In genomic region chr12:53379389-53380103, GRCh38 we compare ENCODE assay signal across 1 cellular context.
TF ChIP-seq lines count a peak whose summit lies in the region.

No MANE protein-coding gene starts in this region.

TF ChIP-seq in HepG2, 621 proteins besides CTCF, POLR2A, EP300 and RAD21 (continued from another document and continues in another):
- peak; percentile 60; the same call in 1 of the 2 replicates for TF ChIP-seq PRDM10 (CRISPR knock-in tag; IDR thresholded peaks at IDR 0.05; ENCODE audit: low read depth)
- no peak for TF ChIP-seq ZNF788 (CRISPR knock-in tag; IDR thresholded peaks at IDR 0.05; ENCODE audit: borderline replicate concordance)
- TF ChIP-seq SSRP1 (CRISPR knock-in tag; IDR thresholded peaks at IDR 0.05): no peak
- TF ChIP-seq HNF1B (CRISPR knock-in tag; IDR thresholded peaks at IDR 0.05): peak; percentile 18; the same call in 1 of the 2 replicates
- no peak for TF ChIP-seq NR3C1 (CRISPR knock-in tag; IDR thresholded peaks at IDR 0.05)
- no peak for TF ChIP-seq ATF7 (IDR thresholded peaks at IDR 0.05)
- no peak for TF ChIP-seq ATF7 (CRISPR knock-in tag; IDR thresholded peaks at IDR 0.05)
- no peak for TF ChIP-seq MBD4 (IDR thresholded peaks at IDR 0.05; ENCODE audit: borderline replicate concordance, low read length)
- no peak for TF ChIP-seq PREB (CRISPR knock-in tag; IDR thresholded peaks at IDR 0.05)
- TF ChIP-seq SMARCC2 (IDR thresholded peaks at IDR 0.05): no peak
- TF ChIP-seq ZNF232 (CRISPR knock-in tag; IDR thresholded peaks at IDR 0.05; ENCODE audit: borderline replicate concordance): no peak; the same call in 1 of the 2 replicates
- no peak for TF ChIP-seq NFE2L2 (IDR thresholded peaks at IDR 0.05; ENCODE audit: low read length)
- TF ChIP-seq SRF (IDR thresholded peaks at IDR 0.05; ENCODE audit: low read depth, low read length): peak; percentile 62
- no peak for TF ChIP-seq TBP (CRISPR knock-in tag; IDR thresholded peaks at IDR 0.05)
- no peak for TF ChIP-seq ZNF292 (CRISPR knock-in tag; IDR thresholded peaks at IDR 0.05; ENCODE audit: borderline replicate concordance, low read depth)
- TF ChIP-seq ZNF839 (CRISPR knock-in tag; IDR thresholded peaks at IDR 0.05; ENCODE audit: borderline replicate concordance): no peak
- no peak for TF ChIP-seq ZNF274 (CRISPR knock-in tag; IDR thresholded peaks at IDR 0.05)
- no peak for TF ChIP-seq KLF12 (CRISPR knock-in tag; IDR thresholded peaks at IDR 0.05; ENCODE audit: borderline replicate concordance)
- TF ChIP-seq ZNF687 (CRISPR knock-in tag; IDR thresholded peaks at IDR 0.05): peak; percentile 66
- TF ChIP-seq ZFP91 (CRISPR knock-in tag; IDR thresholded peaks at IDR 0.05; ENCODE audit: borderline replicate concordance): no peak; the same call in 1 of the 2 replicates
- no peak for TF ChIP-seq DZIP1 (CRISPR knock-in tag; IDR thresholded peaks at IDR 0.05)
- TF ChIP-seq TCF12 (IDR thresholded peaks at IDR 0.05): no peak
- TF ChIP-seq TCF12 (CRISPR knock-in tag; IDR thresholded peaks at IDR 0.05): no peak
- peak; percentile 15; the same call in 1 of the 2 replicates for TF ChIP-seq CHD4 (IDR thresholded peaks at IDR 0.05; ENCODE audit: borderline replicate concordance, low read length)
- TF ChIP-seq ZNF75D (CRISPR knock-in tag; IDR thresholded peaks at IDR 0.05; ENCODE audit: borderline replicate concordance): no peak
- peak; percentile 37; the same call in 1 of the 2 replicates for TF ChIP-seq ATF2 (CRISPR knock-in tag; IDR thresholded peaks at IDR 0.05)
- no peak for TF ChIP-seq IKZF1 (IDR thresholded peaks at IDR 0.05)
- no peak for TF ChIP-seq CCAR2 (optimal IDR thresholded peaks at IDR 0.05; ENCODE audit: low read depth, low read length)
- no peak; the same call in none of the 2 replicates for TF ChIP-seq PHF20 (CRISPR knock-in tag; IDR thresholded peaks at IDR 0.05)
- TF ChIP-seq MXI1 (IDR thresholded peaks at IDR 0.05; ENCODE audit: borderline replicate concordance, low read depth, low read length): no peak
- TF ChIP-seq HBP1 (CRISPR knock-in tag; IDR thresholded peaks at IDR 0.05; ENCODE audit: low read depth): no peak
- TF ChIP-seq YY1 (IDR thresholded peaks at IDR 0.05; ENCODE audit: insufficient read depth, insufficient replicate concordance, low read depth, low read length): peak; percentile 77
- no peak for TF ChIP-seq ZNF780A (CRISPR knock-in tag; IDR thresholded peaks at IDR 0.05)
- no peak for TF ChIP-seq ZBTB2 (CRISPR knock-in tag; IDR thresholded peaks at IDR 0.05; ENCODE audit: low read depth)
- no peak for TF ChIP-seq PRPF4 (IDR thresholded peaks at IDR 0.05; ENCODE audit: low read depth, low read length, poor library complexity, severe bottlenecking)
- TF ChIP-seq ZFYVE20 (CRISPR knock-in tag; IDR thresholded peaks at IDR 0.05; ENCODE audit: borderline replicate concordance, low read depth): no peak
- TF ChIP-seq ZBTB49 (CRISPR knock-in tag; IDR thresholded peaks at IDR 0.05; ENCODE audit: borderline replicate concordance): no peak
